In the genomic region with DNA sequence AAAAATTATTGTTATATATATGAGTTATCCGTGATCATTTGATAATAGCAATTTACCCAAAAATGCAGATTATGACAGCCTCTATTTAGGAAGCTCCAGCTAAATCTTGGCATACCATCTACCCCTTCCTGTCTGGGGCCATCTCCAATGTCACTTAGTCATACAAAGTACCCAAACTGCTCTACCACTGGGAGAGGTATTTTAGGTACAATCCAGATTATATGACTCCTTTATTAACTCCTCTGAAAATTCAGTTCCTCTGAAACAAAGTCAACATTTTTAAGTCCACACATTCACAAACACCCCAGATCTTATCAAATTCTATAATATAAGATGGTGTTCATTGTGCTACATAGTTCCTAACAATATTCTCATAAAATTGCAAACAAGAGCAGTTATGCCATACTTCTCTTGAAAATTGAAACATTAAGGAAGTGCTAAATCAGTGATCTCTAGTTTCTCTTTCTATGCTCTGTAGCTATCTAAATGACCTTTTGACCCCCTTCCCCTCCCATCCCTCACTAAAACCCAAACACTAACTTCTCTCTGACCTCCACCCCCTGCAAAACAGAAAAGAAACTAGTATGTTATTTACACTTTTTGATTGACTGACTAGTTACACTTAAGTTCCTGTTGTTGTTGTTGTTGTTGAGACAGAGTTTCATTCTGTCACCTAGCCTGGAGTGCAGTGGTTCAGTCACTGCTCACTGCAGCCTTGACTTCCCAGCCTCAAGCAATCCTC, we compare ENCODE assay signal across 20 cellular contexts. TPM values are rescaled to one million over a fixed set of nuclear protein-coding genes. Genes with fewer than 3 reads are reported as not detected.
DNase-seq lines count a peak whose midpoint lies in the region; ATAC-seq and TF ChIP-seq lines count a peak whose summit lies in the region.
"Had no signal": no experiment of that assay in that cellular context is flagged by ENCODE, and none has a peak within 500 bp of the region (broad histone marks: within the 10 kb centered on the region; RNA-seq: fewer than 3 reads in every experiment).

No MANE protein-coding gene starts in this region.

- TF ChIP-seq CTCF in GM13976 (IDR thresholded peaks at IDR 0.05; ENCODE audit: borderline replicate concordance, control extremely low read depth, extremely low read depth, insufficient read depth, missing control alignments), result no peak
- TF ChIP-seq CTCF in chondrocyte (IDR thresholded peaks at IDR 0.05), result no peak
- TF ChIP-seq CTCF in RWPE1 (conservative IDR thresholded peaks at IDR 0.05; ENCODE audit: low read depth), result no peak

- peaks cover 6% of the 10 kb centered on the region for H3K27me3 Mint-ChIP-seq in chondrocyte (ENCODE audit: low read depth)
- H3K27me3 Mint-ChIP-seq: natural killer cell treated with Interleukin-12 subunit alpha and Interleukin-12 subunit beta and Interleukin-15 and Interleukin-18, amount 100 ng/mL, for 72 hours had no signal

- DNase-seq in GM13976 (ENCODE audit: low spot score) (peak; percentile 31), NOMO-1 (lab: John Stamatoyannopoulos, UW; ENCODE audit: unreplicated experiment in 2 of 2) (peak; percentile 24 to 75), epithelial cell of prostate (ENCODE audit: low read depth, low spot score) (no peak), chondrocyte (ENCODE audit: low spot score) (no peak), RWPE1 (ENCODE audit: low spot score) (no peak)
- DNase-seq in activated T-cell treated with anti-CD3 and anti-CD28 coated beads, Interleukin-2, amount 50 U/mL, for 48 hours, result no peak
- DNase-seq: heart left ventricle; HFFc6; lower lobe of right lung; NCI-H1048; NCI-H69; stimulated activated CD4-positive, alpha-beta T cell treated with anti-CD3 and anti-CD28 coated beads, Interleukin-4, amount 100 ng/mL, for 1 hour had no signal

- no peaks in the 10 kb centered on the region for H3K36me3 Mint-ChIP-seq in chondrocyte (ENCODE audit: low read depth)
- H3K36me3 Mint-ChIP-seq: natural killer cell treated with Interleukin-12 subunit alpha and Interleukin-12 subunit beta and Interleukin-15 and Interleukin-18, amount 100 ng/mL, for 72 hours had no signal

- no peak overlapping the region for H3K27ac Mint-ChIP-seq in chondrocyte (ENCODE audit: unreplicated experiment)
- H3K27ac Mint-ChIP-seq: HFFc6; natural killer cell treated with Interleukin-12 subunit alpha and Interleukin-12 subunit beta and Interleukin-15 and Interleukin-18, amount 100 ng/mL, for 72 hours had no signal

- H3K27ac ChIP-seq in epithelial cell of prostate (peak overlapping the region; percentile 79), RWPE1 (no peak overlapping the region)
- H3K27ac ChIP-seq: cardiac muscle cell, lower lobe of right lung, skin epidermis had no signal

- CTCF ChIA-PET in RWPE1 (lab: Yijun Ruan, JAX), result interaction anchor here (0.5 to 1.1 kb wide), 3 partner anchors 60 to 706 kb away, joined by 3 to 7 read pairs (median 3); no protein-coding TSS in a partner anchor

- H3K4me1 Mint-ChIP-seq in chondrocyte (ENCODE audit: low read depth), result no peaks in the 10 kb centered on the region

- in situ Hi-C loops in GM13976 (cut with MboI; ENCODE audit: low sequenced_read_pairs, unreplicated experiment), result no loop called here

- ATAC-seq in GM21515 (IDR thresholded peaks at IDR 0.05; ENCODE audit: unreplicated experiment) (peak; percentile 63), GM21529 (IDR thresholded peaks at IDR 0.05; ENCODE audit: unreplicated experiment) (no peak)
- ATAC-seq: heart left ventricle; HepG2; natural killer cell treated with Interleukin-12 subunit alpha and Interleukin-12 subunit beta and Interleukin-15 and Interleukin-18, amount 100 ng/mL, for 72 hours had no signal

- H3K9me3 Mint-ChIP-seq in chondrocyte (ENCODE audit: low read depth), result peaks cover 5% of the 10 kb centered on the region
- H3K9me3 Mint-ChIP-seq: HFFc6; natural killer cell treated with Interleukin-12 subunit alpha and Interleukin-12 subunit beta and Interleukin-15 and Interleukin-18, amount 100 ng/mL, for 72 hours had no signal

- no peak overlapping the region for H3K4me3 Mint-ChIP-seq in chondrocyte (ENCODE audit: unreplicated experiment)
- H3K4me3 Mint-ChIP-seq: HFFc6; natural killer cell treated with Interleukin-12 subunit alpha and Interleukin-12 subunit beta and Interleukin-15 and Interleukin-18, amount 100 ng/mL, for 72 hours had no signal

- POLR2A ChIA-PET in RWPE1 (lab: Yijun Ruan, JAX; ENCODE audit: low non-redundant PET), result no interaction called here

RNA-seq across cellular contexts. Expression of gene HOXA1, which starts 16.4 kb away (rescaled TPM):
- total RNA-seq in chondrocyte, result 2.7 to 2.9 TPM in 2 of 3 replicates, not detected in the other

RNA-seq across cellular contexts. Expression of gene HOXA2, which starts 23.1 kb away (rescaled TPM):
- 8.3 to 10.2 TPM in 2 of 3 replicates, not detected in the other for total RNA-seq in chondrocyte
- total RNA-seq: G401; natural killer cell treated with Interleukin-12 subunit alpha and Interleukin-12 subunit beta and Interleukin-15 and Interleukin-18, amount 100 ng/mL, for 72 hours; T-helper 1 cell treated with Interleukin-12 subunit alpha and Interleukin-12 subunit beta and Interleukin-4 antibody, amounts not matched to agents 30 ng/mL and 1 ng/mL, for 36 hours had no signal

RNA-seq across cellular contexts. Expression of gene HOXA4, which starts 51.2 kb away (rescaled TPM):
- 0.30 TPM in 1 of 3 replicates, not detected in the others for total RNA-seq in chondrocyte
- total RNA-seq: cardiac muscle cell, G401 had no signal

Comparison
In these comparisons a context has a peak if more than half of its experiments do, and no peak if none do; other contexts are left out.
1. DNase-seq: peak in GM13976 (single experiment) and NOMO-1 (2 of 2); none in epithelial cell of prostate (single experiment), activated T-cell treated with anti-CD3 and anti-CD28 coated beads, Interleukin-2, amount 50 U/mL, for 48 hours (0 of 2), chondrocyte (single experiment) and RWPE1 (single experiment).